ENCODE assay signal across 9 cellular contexts in the genomic region with DNA sequence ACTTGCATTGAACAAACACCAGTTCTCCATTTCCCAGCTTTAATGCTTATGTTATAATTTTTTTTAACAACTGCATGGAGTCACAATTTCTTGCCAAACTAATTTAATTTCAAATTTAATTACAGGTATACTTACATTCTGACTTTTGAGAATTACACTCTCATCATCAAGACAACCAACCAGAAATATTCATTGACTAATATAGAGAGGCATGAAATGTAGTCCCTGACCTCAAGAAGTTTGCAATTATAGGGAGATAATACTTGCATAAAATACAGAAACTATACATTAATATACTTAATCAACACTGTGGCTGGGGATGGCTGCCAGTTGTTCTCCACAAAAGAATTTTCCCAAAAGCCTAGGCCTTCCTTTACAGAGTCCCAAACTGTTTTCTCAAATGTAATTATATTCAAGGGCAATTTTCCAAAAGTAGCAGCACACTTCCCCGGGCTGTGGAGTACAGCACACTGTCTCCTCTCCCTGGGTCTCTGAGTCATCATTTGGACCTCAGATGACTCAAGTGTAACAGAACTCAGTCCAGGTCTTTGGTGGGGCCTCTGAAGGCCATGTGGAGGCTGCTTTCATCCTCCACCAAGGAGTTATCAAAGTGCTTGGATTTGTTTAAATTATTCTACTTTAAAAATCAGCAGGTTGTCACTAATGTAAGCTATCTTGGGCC.
DNase-seq lines count a peak whose midpoint lies in the region; ATAC-seq, FAIRE-seq and TF ChIP-seq lines count a peak whose summit lies in the region.
"Had no signal": no experiment of that assay in that cellular context is flagged by ENCODE, and none has a peak within 500 bp of the region (broad histone marks: within the 10 kb centered on the region; RNA-seq: fewer than 3 reads in every experiment).

No MANE protein-coding gene starts in this region.

- peak; percentile 46 for DNase-seq in HS-27A (ENCODE audit: low read depth)
- DNase-seq in body of pancreas = peak in 3 of 4 donors; percentile 5 to 49 (median 38)
- no peak for DNase-seq in keratinocyte (ENCODE audit: low read depth, low spot score)
- DNase-seq in tibial artery = peak; percentile 53 to 64
- DNase-seq in stimulated activated CD4-positive, alpha-beta T cell treated with anti-CD3 and anti-CD28 coated beads, Interleukin-2, amount 100 ng/mL, for 48 hours = no peak
- DNase-seq: activated naive CD8-positive, alpha-beta T cell treated with anti-CD3 and anti-CD28 coated beads for 36 hours had no signal

- H4K20me1 ChIP-seq in keratinocyte (ENCODE audit: control insufficient read depth, extremely low read depth, insufficient read depth, low read length) = no peaks in the 10 kb centered on the region

- H3K4me2 ChIP-seq in keratinocyte (ENCODE audit: control insufficient read depth, extremely low read depth, insufficient read depth, low read depth, low read length) = no peak overlapping the region

- dilution Hi-C loops in keratinocyte (cut with MboI; ENCODE audit: extremely low pct_ligation_motif_present, low sequenced_read_pairs) = no loop called here

- no peak overlapping the region for H3K9ac ChIP-seq in keratinocyte (ENCODE audit: control insufficient read depth, extremely low read depth, insufficient read depth, low read length)

- intact Hi-C loops in body of pancreas (cut with DNase I) (no loop called here), tibial artery (cut with DNase I; ENCODE audit: low total_unique reads) (no loop called here)

- H3K9me1 ChIP-seq in keratinocyte (ENCODE audit: control insufficient read depth, extremely low read depth, insufficient read depth, low read length) = peaks cover 2% of the 10 kb centered on the region

- H3K79me2 ChIP-seq in keratinocyte (ENCODE audit: control insufficient read depth, insufficient read depth, low read length) = no peaks in the 10 kb centered on the region

- H3K36me3 ChIP-seq in body of pancreas (replicated peaks in 1 of 2; ENCODE audit: insufficient read depth in 1 of 2, low read depth in 2 of 2) (no peaks in the 10 kb centered on the region), keratinocyte (ENCODE audit: control insufficient read depth in 2 of 2, extremely low read depth in 1 of 2, insufficient read depth in 2 of 2, low read length in 2 of 2) (no peaks in the 10 kb centered on the region), tibial artery (no peaks in the 10 kb centered on the region)

- H2AFZ ChIP-seq in keratinocyte (ENCODE audit: control insufficient read depth, low read length) = no peak overlapping the region

- peak; percentile 58 for FAIRE-seq in keratinocyte (lab: Jason Lieb, UNC)

- H3K9me3 ChIP-seq in body of pancreas (no peaks in the 10 kb centered on the region), keratinocyte (ENCODE audit: control insufficient read depth, low read depth, low read length) (no peaks in the 10 kb centered on the region), tibial artery (no peaks in the 10 kb centered on the region)

- peaks cover 5% of the 10 kb centered on the region for H3K4me1 ChIP-seq in body of pancreas
- H3K4me1 ChIP-seq in keratinocyte (ENCODE audit: control insufficient read depth, extremely low read depth, insufficient read depth, low read length) = peaks cover 8% of the 10 kb centered on the region
- peaks cover 0 to 11% (median 3%) of the 10 kb centered on the region in 4 donors for H3K4me1 ChIP-seq in tibial artery

- H3K27me3 ChIP-seq in body of pancreas = no peaks in the 10 kb centered on the region
- H3K27me3 ChIP-seq in keratinocyte (ENCODE audit: control insufficient read depth, extremely low read depth, insufficient read depth, low read length) = no peaks in the 10 kb centered on the region
- H3K27me3 ChIP-seq in tibial artery = no peaks in the 10 kb centered on the region

- no peak overlapping the region for H3K4me3 ChIP-seq in body of pancreas
- no peak overlapping the region for H3K4me3 ChIP-seq in keratinocyte (ENCODE audit: control insufficient read depth in 2 of 3, extremely low read depth in 1 of 3, insufficient read depth in 2 of 3, low read depth in 1 of 3, low read length in 3 of 3)
- no peak overlapping the region for H3K4me3 ChIP-seq in tibial artery

- WGBS in body of pancreas, 2 donors = 17 to 19% methylated on average over 1 of the region's 1 CpG

- ATAC-seq in body of pancreas (peak; percentile 42), HG03039 (IDR thresholded peaks at IDR 0.05; ENCODE audit: unreplicated experiment) (no peak), HG02678 (IDR thresholded peaks at IDR 0.05; ENCODE audit: unreplicated experiment) (no peak)

- TF ChIP-seq POLR2A in body of pancreas (IDR thresholded peaks at IDR 0.05) = no peak

- H3K27ac ChIP-seq in body of pancreas = no peak overlapping the region
- H3K27ac ChIP-seq in keratinocyte (ENCODE audit: control insufficient read depth, insufficient read depth, low read length) = no peak overlapping the region
- no peak overlapping the region for H3K27ac ChIP-seq in tibial artery
- H3K27ac ChIP-seq: VCaP had no signal

- TF ChIP-seq CTCF in body of pancreas (IDR thresholded peaks at IDR 0.05) (no peak), keratinocyte (optimal IDR thresholded peaks at IDR 0.05 in 1 of 3, IDR thresholded peaks at IDR 0.05 in 1 of 3, conservative IDR thresholded peaks at IDR 0.05 in 1 of 3; ENCODE audit: extremely low read depth in 1 of 3, insufficient read depth in 2 of 3, low read length in 3 of 3) (no peak), tibial artery (IDR thresholded peaks at IDR 0.05) (no peak)

Comparison
In these comparisons a context has a peak if more than half of its experiments do, and no peak if none do; other contexts are left out.
1. DNase-seq: peak in HS-27A (single experiment), body of pancreas (3 of 4) and tibial artery (2 of 2); none in keratinocyte (single experiment) and stimulated activated CD4-positive, alpha-beta T cell treated with anti-CD3 and anti-CD28 coated beads, Interleukin-2, amount 100 ng/mL, for 48 hours (0 of 2).